Comparison of ENCODE assay signal across 11 cellular contexts in the genomic region with DNA sequence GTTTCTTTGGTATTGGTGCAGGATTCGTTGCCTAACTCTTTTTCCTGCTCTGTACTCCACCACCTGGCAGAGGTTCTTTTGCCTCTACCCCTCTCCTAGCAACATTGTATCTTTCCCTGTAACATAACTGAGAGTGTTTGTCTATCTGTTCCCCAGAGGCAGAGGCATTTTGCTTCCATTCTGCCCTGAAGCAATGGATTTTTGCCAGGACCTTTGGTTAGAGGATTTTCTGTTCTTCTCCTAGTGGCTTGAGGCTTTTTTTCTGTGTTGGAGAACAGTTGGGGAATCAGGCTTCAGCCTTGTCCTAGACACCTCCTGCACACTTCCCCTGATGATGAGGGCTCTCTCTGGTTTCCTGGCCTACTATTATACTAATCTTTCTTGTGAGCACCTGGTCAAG.
DNase-seq lines count a peak whose midpoint lies in the region; ATAC-seq and TF ChIP-seq lines count a peak whose summit lies in the region.
"Had no signal": no experiment of that assay in that cellular context is flagged by ENCODE, and none has a peak within 500 bp of the region (broad histone marks: within the 10 kb centered on the region; RNA-seq: fewer than 3 reads in every experiment).

No MANE protein-coding gene starts in this region.

- no peaks in the 10 kb centered on the region for H3K9me3 ChIP-seq in CD8-positive, alpha-beta T cell (ENCODE audit: low read length)

- intact Hi-C loops in CD8-positive, alpha-beta T cell (cut with DNase I, micrococcal nuclease) = no loop called here

- H3K27me3 ChIP-seq in CD8-positive, alpha-beta T cell (ENCODE audit: insufficient read depth, low read length) = no peaks in the 10 kb centered on the region

- TF ChIP-seq CTCF in WTC11 (IDR thresholded peaks at IDR 0.05) (no peak), fibroblast of villous mesenchyme (IDR thresholded peaks at IDR 0.05; ENCODE audit: insufficient read depth, low read depth, low read length) (no peak)
- no peak for TF ChIP-seq CTCF in CD8-positive, alpha-beta T cell (IDR thresholded peaks at IDR 0.05)

- POLR2A ChIA-PET in WTC11 (lab: Charles Lee) = no interaction called here
- POLR2A ChIA-PET in CD8-positive, alpha-beta T cell (lab: Charles Lee) = no interaction called here

- H3K27ac ChIP-seq in CD8-positive, alpha-beta T cell (ENCODE audit: low read depth, low read length) = no peak overlapping the region

- H3K36me3 Mint-ChIP-seq in WTC11 = peaks cover 25% of the 10 kb centered on the region
- H3K36me3 Mint-ChIP-seq in CD8-positive, alpha-beta T cell = peaks cover 43% of the 10 kb centered on the region

- no peaks in the 10 kb centered on the region for H3K36me3 ChIP-seq in CD8-positive, alpha-beta T cell (ENCODE audit: insufficient read depth, low read length)

- peak overlapping the region; percentile 42; the same call in 1 of the 2 replicates for H3K27ac Mint-ChIP-seq in WTC11
- H3K27ac Mint-ChIP-seq in CD8-positive, alpha-beta T cell = no peak overlapping the region
- H3K27ac Mint-ChIP-seq: activated CD8-positive, alpha-beta memory T cell treated with anti-CD3 and anti-CD28 coated beads, Interleukin-2, amount 10 ng/mL, durations not matched to agents 7 days and 5 days; stimulated activated naive CD8-positive, alpha-beta T cell treated with anti-CD3 and anti-CD28 coated beads, Interleukin-15, Interleukin-2, amounts not matched to agents 100 ng/mL and 50 ng/mL, for 24 hours had no signal

- CTCF ChIA-PET in WTC11 (lab: Charles Lee) = no interaction called here
- CTCF ChIA-PET in CD8-positive, alpha-beta T cell (lab: Charles Lee) = no interaction called here

- H3K4me3 ChIP-seq in fibroblast of villous mesenchyme (ENCODE audit: low read depth, low read length) = no peak overlapping the region
- H3K4me3 ChIP-seq in skeletal muscle cell (ENCODE audit: low read depth, low read length) = no peak overlapping the region
- H3K4me3 ChIP-seq in CD8-positive, alpha-beta T cell (ENCODE audit: low read depth, low read length) = no peak overlapping the region

- DNase-seq in DMS79 (lab: John Stamatoyannopoulos, UW) (peak; percentile 2), DMS79 treated with DMSO at 0.1 percent for 48 hours (lab: John Stamatoyannopoulos, UW) (no peak), WTC11 (ENCODE audit: low spot score) (no peak), fibroblast of villous mesenchyme (ENCODE audit: low read depth) (peak; percentile 56), skeletal muscle cell (ENCODE audit: low read depth) (peak; percentile 12), DMS153 treated with DMSO at 0.1 percent for 48 hours (lab: John Stamatoyannopoulos, UW; ENCODE audit: unreplicated experiment) (no peak)
- DNase-seq in CD8-positive, alpha-beta T cell = no peak
- DNase-seq: activated CD8-positive, alpha-beta memory T cell treated with anti-CD3 and anti-CD28 coated beads, Interleukin-2, amount 10 ng/mL, durations not matched to agents 7 days and 5 days; NCI-H187 had no signal

- no peaks in the 10 kb centered on the region for H3K4me1 ChIP-seq in CD8-positive, alpha-beta T cell (ENCODE audit: insufficient read depth, low read length)

- H3K27me3 Mint-ChIP-seq in WTC11 (ENCODE audit: low read depth) = no peaks in the 10 kb centered on the region; the same call in 1 of the 2 replicates
- H3K27me3 Mint-ChIP-seq in CD8-positive, alpha-beta T cell (ENCODE audit: low read depth) = no peaks in the 10 kb centered on the region
- H3K27me3 Mint-ChIP-seq: activated CD8-positive, alpha-beta memory T cell treated with anti-CD3 and anti-CD28 coated beads, Interleukin-2, amount 10 ng/mL, durations not matched to agents 7 days and 5 days; stimulated activated naive CD8-positive, alpha-beta T cell treated with anti-CD3 and anti-CD28 coated beads, Interleukin-15, Interleukin-2, amounts not matched to agents 100 ng/mL and 50 ng/mL, for 24 hours had no signal

- no peak overlapping the region for H3K4me3 Mint-ChIP-seq in WTC11
- H3K4me3 Mint-ChIP-seq in CD8-positive, alpha-beta T cell = no peak overlapping the region
- H3K4me3 Mint-ChIP-seq: activated CD8-positive, alpha-beta memory T cell treated with anti-CD3 and anti-CD28 coated beads, Interleukin-2, amount 10 ng/mL, durations not matched to agents 7 days and 5 days; stimulated activated naive CD8-positive, alpha-beta T cell treated with anti-CD3 and anti-CD28 coated beads, Interleukin-15, Interleukin-2, amounts not matched to agents 100 ng/mL and 50 ng/mL, for 24 hours had no signal

- peaks cover 19% of the 10 kb centered on the region for H3K4me1 Mint-ChIP-seq in WTC11
- peaks cover 56% of the 10 kb centered on the region for H3K4me1 Mint-ChIP-seq in CD8-positive, alpha-beta T cell (ENCODE audit: low read depth)
- H3K4me1 Mint-ChIP-seq: activated CD8-positive, alpha-beta memory T cell treated with anti-CD3 and anti-CD28 coated beads, Interleukin-2, amount 10 ng/mL, durations not matched to agents 7 days and 5 days had no signal

- peaks cover 23% of the 10 kb centered on the region for H3K9me3 Mint-ChIP-seq in WTC11
- peaks cover 5% of the 10 kb centered on the region for H3K9me3 Mint-ChIP-seq in CD8-positive, alpha-beta T cell

- ATAC-seq in WTC11 (no peak), GM21381 (IDR thresholded peaks at IDR 0.05; ENCODE audit: unreplicated experiment) (no peak)
- no peak for ATAC-seq in CD8-positive, alpha-beta T cell
- ATAC-seq: activated CD8-positive, alpha-beta memory T cell treated with anti-CD3 and anti-CD28 coated beads, Interleukin-2, amount 10 ng/mL, durations not matched to agents 7 days and 5 days had no signal

TF ChIP-seq in WTC11, 78 proteins besides CTCF, POLR2A, EP300 and RAD21:
- TF ChIP-seq ZNF671 (CRISPR knock-in tag; IDR thresholded peaks at IDR 0.05) (no peak), JUN (CRISPR knock-in tag; IDR thresholded peaks at IDR 0.05) (no peak), ESRRA (CRISPR knock-in tag; IDR thresholded peaks at IDR 0.05; ENCODE audit: borderline replicate concordance) (no peak), RORB (CRISPR knock-in tag; IDR thresholded peaks at IDR 0.05) (no peak), GTF2I (CRISPR knock-in tag; conservative IDR thresholded peaks at IDR 0.05) (no peak)
- TF ChIP-seq, protein P1, sequence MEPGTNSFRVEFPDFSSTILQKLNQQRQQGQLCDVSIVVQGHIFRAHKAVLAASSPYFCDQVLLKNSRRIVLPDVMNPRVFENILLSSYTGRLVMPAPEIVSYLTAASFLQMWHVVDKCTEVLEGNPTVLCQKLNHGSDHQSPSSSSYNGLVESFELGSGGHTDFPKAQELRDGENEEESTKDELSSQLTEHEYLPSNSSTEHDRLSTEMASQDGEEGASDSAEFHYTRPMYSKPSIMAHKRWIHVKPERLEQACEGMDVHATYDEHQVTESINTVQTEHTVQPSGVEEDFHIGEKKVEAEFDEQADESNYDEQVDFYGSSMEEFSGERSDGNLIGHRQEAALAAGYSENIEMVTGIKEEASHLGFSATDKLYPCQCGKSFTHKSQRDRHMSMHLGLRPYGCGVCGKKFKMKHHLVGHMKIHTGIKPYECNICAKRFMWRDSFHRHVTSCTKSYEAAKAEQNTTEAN (CRISPR knock-in tag; IDR thresholded peaks at IDR 0.05) = no peak
- TF ChIP-seq, protein P2, sequence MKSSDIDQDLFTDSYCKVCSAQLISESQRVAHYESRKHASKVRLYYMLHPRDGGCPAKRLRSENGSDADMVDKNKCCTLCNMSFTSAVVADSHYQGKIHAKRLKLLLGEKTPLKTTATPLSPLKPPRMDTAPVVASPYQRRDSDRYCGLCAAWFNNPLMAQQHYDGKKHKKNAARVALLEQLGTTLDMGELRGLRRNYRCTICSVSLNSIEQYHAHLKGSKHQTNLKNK (CRISPR knock-in tag; IDR thresholded peaks at IDR 0.05) = no peak
- TF ChIP-seq, protein P3, sequence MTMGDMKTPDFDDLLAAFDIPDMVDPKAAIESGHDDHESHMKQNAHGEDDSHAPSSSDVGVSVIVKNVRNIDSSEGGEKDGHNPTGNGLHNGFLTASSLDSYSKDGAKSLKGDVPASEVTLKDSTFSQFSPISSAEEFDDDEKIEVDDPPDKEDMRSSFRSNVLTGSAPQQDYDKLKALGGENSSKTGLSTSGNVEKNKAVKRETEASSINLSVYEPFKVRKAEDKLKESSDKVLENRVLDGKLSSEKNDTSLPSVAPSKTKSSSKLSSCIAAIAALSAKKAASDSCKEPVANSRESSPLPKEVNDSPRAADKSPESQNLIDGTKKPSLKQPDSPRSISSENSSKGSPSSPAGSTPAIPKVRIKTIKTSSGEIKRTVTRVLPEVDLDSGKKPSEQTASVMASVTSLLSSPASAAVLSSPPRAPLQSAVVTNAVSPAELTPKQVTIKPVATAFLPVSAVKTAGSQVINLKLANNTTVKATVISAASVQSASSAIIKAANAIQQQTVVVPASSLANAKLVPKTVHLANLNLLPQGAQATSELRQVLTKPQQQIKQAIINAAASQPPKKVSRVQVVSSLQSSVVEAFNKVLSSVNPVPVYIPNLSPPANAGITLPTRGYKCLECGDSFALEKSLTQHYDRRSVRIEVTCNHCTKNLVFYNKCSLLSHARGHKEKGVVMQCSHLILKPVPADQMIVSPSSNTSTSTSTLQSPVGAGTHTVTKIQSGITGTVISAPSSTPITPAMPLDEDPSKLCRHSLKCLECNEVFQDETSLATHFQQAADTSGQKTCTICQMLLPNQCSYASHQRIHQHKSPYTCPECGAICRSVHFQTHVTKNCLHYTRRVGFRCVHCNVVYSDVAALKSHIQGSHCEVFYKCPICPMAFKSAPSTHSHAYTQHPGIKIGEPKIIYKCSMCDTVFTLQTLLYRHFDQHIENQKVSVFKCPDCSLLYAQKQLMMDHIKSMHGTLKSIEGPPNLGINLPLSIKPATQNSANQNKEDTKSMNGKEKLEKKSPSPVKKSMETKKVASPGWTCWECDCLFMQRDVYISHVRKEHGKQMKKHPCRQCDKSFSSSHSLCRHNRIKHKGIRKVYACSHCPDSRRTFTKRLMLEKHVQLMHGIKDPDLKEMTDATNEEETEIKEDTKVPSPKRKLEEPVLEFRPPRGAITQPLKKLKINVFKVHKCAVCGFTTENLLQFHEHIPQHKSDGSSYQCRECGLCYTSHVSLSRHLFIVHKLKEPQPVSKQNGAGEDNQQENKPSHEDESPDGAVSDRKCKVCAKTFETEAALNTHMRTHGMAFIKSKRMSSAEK (CRISPR knock-in tag; IDR thresholded peaks at IDR 0.05; ENCODE audit: borderline replicate concordance) = no peak

Comparison
In these comparisons a context has a peak if more than half of its experiments do, and no peak if none do; other contexts are left out.
1. DNase-seq: peak in DMS79 (single experiment), fibroblast of villous mesenchyme (single experiment) and skeletal muscle cell (single experiment); none in DMS79 treated with DMSO at 0.1 percent for 48 hours (single experiment), WTC11 (single experiment), CD8-positive, alpha-beta T cell (0 of 7) and DMS153 treated with DMSO at 0.1 percent for 48 hours (single experiment).